1 cellular context compared by ENCODE assay signal in genomic region chr1:29208462-29208861, GRCh38.
TF ChIP-seq lines count a peak whose summit lies in the region.

No MANE protein-coding gene starts in this region.

TF ChIP-seq in endothelial cell of umbilical vein, 7 proteins besides CTCF, POLR2A, EP300 and RAD21:
- no peak for TF ChIP-seq EZH2 (IDR thresholded peaks at IDR 0.05; ENCODE audit: borderline replicate concordance, low read depth, low read length, severe bottlenecking)
- peak; percentile 46 for TF ChIP-seq GATA2 (IDR thresholded peaks at IDR 0.05; ENCODE audit: insufficient read depth, insufficient read length, low read depth, low read length)
